ENCODE assay signal across 15 cellular contexts in the genomic region with DNA sequence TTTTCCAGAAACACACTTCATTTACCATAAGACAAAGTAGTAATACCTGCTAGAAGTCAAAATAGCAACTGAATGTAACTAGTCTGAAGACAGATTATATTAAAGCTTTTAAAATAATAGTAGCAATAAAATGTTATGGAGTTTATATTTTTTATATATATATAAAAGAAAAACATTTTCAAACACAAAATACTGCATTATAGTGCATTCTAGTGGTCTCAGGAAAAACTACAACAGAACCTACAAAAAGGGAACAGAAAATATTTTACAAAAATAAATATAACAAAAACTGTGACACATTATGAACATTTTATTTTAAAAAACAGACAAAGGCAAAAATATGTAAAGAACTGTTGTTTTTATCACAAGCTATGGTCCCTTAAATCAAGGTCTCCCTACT. TPM values are rescaled to one million over a fixed set of nuclear protein-coding genes. Genes with fewer than 3 reads are reported as not detected.
A peak's percentile ranks its signal among the peaks of the same experiment; 100 is the strongest.
DNase-seq lines count a peak whose midpoint lies in the region; ATAC-seq, FAIRE-seq and TF ChIP-seq lines count a peak whose summit lies in the region.
"Had no signal": no experiment of that assay in that cellular context is flagged by ENCODE, and none has a peak within 500 bp of the region (broad histone marks: within the 10 kb centered on the region; RNA-seq: fewer than 3 reads in every experiment).

No MANE protein-coding gene starts in this region.

- peak; percentile 27 for TF ChIP-seq CTCF in D721Med (IDR thresholded peaks at IDR 0.05; ENCODE audit: insufficient read depth, missing control alignments)
- peak; percentile 25 for TF ChIP-seq CTCF in nephron progenitor cell (IDR thresholded peaks at IDR 0.05)
- no peak for TF ChIP-seq CTCF in BE2C (IDR thresholded peaks at IDR 0.05; ENCODE audit: low read depth, low read length)

- no peak overlapping the region for H3K4me2 ChIP-seq in Karpas-422 (ENCODE audit: low read depth, low read length, poor library complexity, severe bottlenecking)

- H3K27me3 ChIP-seq in Karpas-422 (ENCODE audit: low read length): no peaks in the 10 kb centered on the region
- no peaks in the 10 kb centered on the region for H3K27me3 ChIP-seq in BE2C
- H3K27me3 ChIP-seq: body of pancreas, neutrophil had no signal

- ATAC-seq in GM18907 (IDR thresholded peaks at IDR 0.05; ENCODE audit: unreplicated experiment): no peak
- ATAC-seq: activated T-cell treated with anti-CD3 and anti-CD28 coated beads, Interleukin-2, amount 50 U/mL, for 72 hours; body of pancreas; esophagus mucosa; stimulated activated effector memory CD8-positive, alpha-beta T cell treated with anti-CD3 and anti-CD28 coated beads, Interleukin-12 subunit alpha, Interleukin-12 subunit beta, amount 100 ng/mL, for 72 hours had no signal

- peaks cover 14% of the 10 kb centered on the region for H3K36me3 Mint-ChIP-seq in nephron progenitor cell (ENCODE audit: low read depth)

- H3K27ac ChIP-seq in Karpas-422 (ENCODE audit: low read length): peak overlapping the region; percentile 11; the same call in 1 of the 2 replicates
- H3K27ac ChIP-seq: body of pancreas, neutrophil had no signal

- FAIRE-seq in D721Med (lab: Jason Lieb, UNC): no peak

- H3K27ac Mint-ChIP-seq in nephron progenitor cell: no peak overlapping the region
- H3K27ac Mint-ChIP-seq: activated T-cell treated with anti-CD3 and anti-CD28 coated beads, Interleukin-2, amount 50 U/mL, for 72 hours; stimulated activated effector memory CD8-positive, alpha-beta T cell treated with anti-CD3 and anti-CD28 coated beads, Interleukin-12 subunit alpha, Interleukin-12 subunit beta, amount 100 ng/mL, for 72 hours had no signal

- no peaks in the 10 kb centered on the region for H3K9me3 ChIP-seq in Karpas-422 (ENCODE audit: low read length)
- no peaks in the 10 kb centered on the region for H3K9me3 ChIP-seq in BE2C
- H3K9me3 ChIP-seq: body of pancreas, neutrophil had no signal

- H3K36me3 ChIP-seq in Karpas-422 (ENCODE audit: insufficient read depth, low read length): peaks cover 4% of the 10 kb centered on the region; the same call in 1 of the 2 replicates
- H3K36me3 ChIP-seq in BE2C: no peaks in the 10 kb centered on the region
- H3K36me3 ChIP-seq: neutrophil had no signal

- no peak overlapping the region for H3K9ac ChIP-seq in Karpas-422 (ENCODE audit: low read length)

- H3K4me3 ChIP-seq in Karpas-422 (ENCODE audit: low read length) (no peak overlapping the region), BE2C (ENCODE audit: low read depth, low read length) (no peak overlapping the region)
- H3K4me3 ChIP-seq: body of pancreas had no signal

- no peaks in the 10 kb centered on the region for H3K9me3 Mint-ChIP-seq in nephron progenitor cell
- H3K9me3 Mint-ChIP-seq: activated T-cell treated with anti-CD3 and anti-CD28 coated beads, Interleukin-2, amount 50 U/mL, for 72 hours; stimulated activated effector memory CD8-positive, alpha-beta T cell treated with anti-CD3 and anti-CD28 coated beads, Interleukin-12 subunit alpha, Interleukin-12 subunit beta, amount 100 ng/mL, for 72 hours had no signal

- DNase-seq in D721Med (ENCODE audit: insufficient read length, low spot score) (no peak), Karpas-422 (peak; percentile 52), dermis blood vessel endothelial cell (peak; percentile 12), nephron progenitor cell (no peak), BE2C (no peak), LoVo (ENCODE audit: low spot score) (no peak), iPS-NIHi11 (ENCODE audit: low spot score) (no peak)
- DNase-seq: activated T-cell treated with anti-CD3 and anti-CD28 coated beads, Interleukin-2, amount 50 U/mL, for 72 hours; body of pancreas; DND-41; kidney glomerular epithelial cell had no signal

- H3K9me2 ChIP-seq in Karpas-422 (replicated peaks; ENCODE audit: insufficient read depth, low read length): no peaks in the 10 kb centered on the region

- H2AFZ ChIP-seq in Karpas-422 (ENCODE audit: low read length): no peak overlapping the region

- peaks cover 6% of the 10 kb centered on the region for H3K4me1 Mint-ChIP-seq in nephron progenitor cell

- H3K4me1 ChIP-seq in Karpas-422 (ENCODE audit: low read length) (peaks cover 33% of the 10 kb centered on the region), BE2C (no peaks in the 10 kb centered on the region)
- H3K4me1 ChIP-seq: body of pancreas had no signal

- peaks cover 52% of the 10 kb centered on the region for H3K79me2 ChIP-seq in Karpas-422 (ENCODE audit: low read length)

- no peak overlapping the region for H3K4me3 Mint-ChIP-seq in nephron progenitor cell
- H3K4me3 Mint-ChIP-seq: activated T-cell treated with anti-CD3 and anti-CD28 coated beads, Interleukin-2, amount 50 U/mL, for 72 hours; stimulated activated effector memory CD8-positive, alpha-beta T cell treated with anti-CD3 and anti-CD28 coated beads, Interleukin-12 subunit alpha, Interleukin-12 subunit beta, amount 100 ng/mL, for 72 hours had no signal

- no peaks in the 10 kb centered on the region for H3K27me3 Mint-ChIP-seq in nephron progenitor cell (ENCODE audit: low read depth, poor library complexity)

- H4K20me1 ChIP-seq in Karpas-422 (ENCODE audit: insufficient read depth, low read depth, low read length): no peaks in the 10 kb centered on the region

RNA-seq across cellular contexts. Expression of a gene that starts 48.0 kb away (rescaled TPM):
- total RNA-seq in Karpas-422 (2014; rRNA removed; shearing (Covaris generic); ENCODE audit: low replicate concordance): 18.3 and 34.1 TPM in 2 replicates
- 24.7 and 52.0 TPM in 2 replicates for total RNA-seq in dermis blood vessel endothelial cell
- polyA plus RNA-seq in BE2C (2012; ENCODE audit: insufficient read depth, insufficient read length, low read depth): 6.2 TPM

Comparison
In these comparisons a context has a peak if more than half of its experiments do, and no peak if none do; other contexts are left out.
1. DNase-seq: peak in Karpas-422 (single experiment) and dermis blood vessel endothelial cell (single experiment); none in D721Med (single experiment), nephron progenitor cell (single experiment), BE2C (single experiment), LoVo (single experiment) and iPS-NIHi11 (single experiment).